In genomic region chr4:40623707-40624106, GRCh38 we compare ENCODE assay signal across 2 cellular contexts.
TF ChIP-seq lines count a peak whose summit lies in the region.

No MANE protein-coding gene starts in this region.

TF ChIP-seq in HCT116, 20 proteins besides CTCF, POLR2A, EP300 and RAD21:
- no peak for TF ChIP-seq FOSL1 (IDR thresholded peaks at IDR 0.05; ENCODE audit: low read depth)
- TF ChIP-seq CEBPB (IDR thresholded peaks at IDR 0.05; ENCODE audit: low read depth) = 0 out of 2 replicates have a peak, but pooled peaks have one; percentile 10

TF ChIP-seq in K562, 482 proteins besides CTCF, POLR2A, EP300 and RAD21:
- TF ChIP-seq, protein P1, sequence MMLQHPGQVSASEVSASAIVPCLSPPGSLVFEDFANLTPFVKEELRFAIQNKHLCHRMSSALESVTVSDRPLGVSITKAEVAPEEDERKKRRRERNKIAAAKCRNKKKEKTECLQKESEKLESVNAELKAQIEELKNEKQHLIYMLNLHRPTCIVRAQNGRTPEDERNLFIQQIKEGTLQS (IDR thresholded peaks at IDR 0.05) = 0 out of 2 replicates have a peak, but pooled peaks have one; percentile 18
- TF ChIP-seq, protein P1 (CRISPR knock-in tag; conservative IDR thresholded peaks at IDR 0.05) = no peak
- peak; percentile 17; the same call in 1 of the 2 replicates for TF ChIP-seq CEBPB (tag; IDR thresholded peaks at IDR 0.05)
- no peak for TF ChIP-seq CEBPG (CRISPR knock-in tag; IDR thresholded peaks at IDR 0.05)
- TF ChIP-seq CEBPG (tag; conservative IDR thresholded peaks at IDR 0.05 in 1 of 2, IDR thresholded peaks at IDR 0.05 in 1 of 2) = peak in 1 of 2 experiments; percentile 56; a peak in 2 of 4 replicates
- TF ChIP-seq, protein P2, sequence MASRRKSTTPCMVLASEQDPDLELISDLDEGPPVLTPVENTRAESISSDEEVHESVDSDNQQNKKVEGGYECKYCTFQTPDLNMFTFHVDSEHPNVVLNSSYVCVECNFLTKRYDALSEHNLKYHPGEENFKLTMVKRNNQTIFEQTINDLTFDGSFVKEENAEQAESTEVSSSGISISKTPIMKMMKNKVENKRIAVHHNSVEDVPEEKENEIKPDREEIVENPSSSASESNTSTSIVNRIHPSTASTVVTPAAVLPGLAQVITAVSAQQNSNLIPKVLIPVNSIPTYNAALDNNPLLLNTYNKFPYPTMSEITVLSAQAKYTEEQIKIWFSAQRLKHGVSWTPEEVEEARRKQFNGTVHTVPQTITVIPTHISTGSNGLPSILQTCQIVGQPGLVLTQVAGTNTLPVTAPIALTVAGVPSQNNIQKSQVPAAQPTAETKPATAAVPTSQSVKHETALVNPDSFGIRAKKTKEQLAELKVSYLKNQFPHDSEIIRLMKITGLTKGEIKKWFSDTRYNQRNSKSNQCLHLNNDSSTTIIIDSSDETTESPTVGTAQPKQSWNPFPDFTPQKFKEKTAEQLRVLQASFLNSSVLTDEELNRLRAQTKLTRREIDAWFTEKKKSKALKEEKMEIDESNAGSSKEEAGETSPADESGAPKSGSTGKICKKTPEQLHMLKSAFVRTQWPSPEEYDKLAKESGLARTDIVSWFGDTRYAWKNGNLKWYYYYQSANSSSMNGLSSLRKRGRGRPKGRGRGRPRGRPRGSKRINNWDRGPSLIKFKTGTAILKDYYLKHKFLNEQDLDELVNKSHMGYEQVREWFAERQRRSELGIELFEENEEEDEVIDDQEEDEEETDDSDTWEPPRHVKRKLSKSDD (conservative IDR thresholded peaks at IDR 0.05; ENCODE audit: low read length) = no peak
